1 cellular context compared by ENCODE assay signal in the genomic region with DNA sequence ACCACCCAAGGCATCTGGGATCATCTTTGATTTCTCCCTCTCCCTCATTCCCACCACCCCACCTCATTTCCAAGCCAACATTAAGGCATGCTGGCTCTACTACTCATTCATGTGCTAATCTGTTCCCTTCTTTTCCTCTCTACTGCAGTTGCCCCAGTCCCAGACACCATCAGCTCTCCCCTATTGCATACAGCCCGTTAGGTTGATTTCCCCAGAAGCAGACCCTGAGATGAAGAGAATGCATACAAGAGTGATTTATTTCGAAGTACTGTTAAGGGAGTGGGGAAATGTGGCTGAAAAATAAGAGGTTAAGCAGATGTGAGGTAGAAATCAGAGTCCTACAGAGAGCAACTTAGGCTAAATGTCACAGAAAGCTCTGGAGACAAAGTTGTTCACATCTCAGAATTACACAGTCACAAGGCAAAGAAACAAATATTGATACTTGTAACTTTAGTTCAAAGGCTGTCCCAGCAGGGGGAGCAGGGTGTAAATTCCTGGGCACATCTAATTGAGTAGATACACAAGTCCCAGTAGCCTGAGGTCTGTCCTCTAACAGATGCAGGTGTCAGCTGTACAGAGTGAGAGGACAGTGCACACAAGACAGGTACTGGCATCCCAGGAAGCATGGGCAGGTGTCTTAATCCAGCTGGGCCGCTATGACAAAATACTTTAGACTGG.
TF ChIP-seq lines count a peak whose summit lies in the region.

No MANE protein-coding gene starts in this region.

TF ChIP-seq in GM12878, 131 proteins besides CTCF, POLR2A, EP300 and RAD21:
- TF ChIP-seq, protein P1, sequence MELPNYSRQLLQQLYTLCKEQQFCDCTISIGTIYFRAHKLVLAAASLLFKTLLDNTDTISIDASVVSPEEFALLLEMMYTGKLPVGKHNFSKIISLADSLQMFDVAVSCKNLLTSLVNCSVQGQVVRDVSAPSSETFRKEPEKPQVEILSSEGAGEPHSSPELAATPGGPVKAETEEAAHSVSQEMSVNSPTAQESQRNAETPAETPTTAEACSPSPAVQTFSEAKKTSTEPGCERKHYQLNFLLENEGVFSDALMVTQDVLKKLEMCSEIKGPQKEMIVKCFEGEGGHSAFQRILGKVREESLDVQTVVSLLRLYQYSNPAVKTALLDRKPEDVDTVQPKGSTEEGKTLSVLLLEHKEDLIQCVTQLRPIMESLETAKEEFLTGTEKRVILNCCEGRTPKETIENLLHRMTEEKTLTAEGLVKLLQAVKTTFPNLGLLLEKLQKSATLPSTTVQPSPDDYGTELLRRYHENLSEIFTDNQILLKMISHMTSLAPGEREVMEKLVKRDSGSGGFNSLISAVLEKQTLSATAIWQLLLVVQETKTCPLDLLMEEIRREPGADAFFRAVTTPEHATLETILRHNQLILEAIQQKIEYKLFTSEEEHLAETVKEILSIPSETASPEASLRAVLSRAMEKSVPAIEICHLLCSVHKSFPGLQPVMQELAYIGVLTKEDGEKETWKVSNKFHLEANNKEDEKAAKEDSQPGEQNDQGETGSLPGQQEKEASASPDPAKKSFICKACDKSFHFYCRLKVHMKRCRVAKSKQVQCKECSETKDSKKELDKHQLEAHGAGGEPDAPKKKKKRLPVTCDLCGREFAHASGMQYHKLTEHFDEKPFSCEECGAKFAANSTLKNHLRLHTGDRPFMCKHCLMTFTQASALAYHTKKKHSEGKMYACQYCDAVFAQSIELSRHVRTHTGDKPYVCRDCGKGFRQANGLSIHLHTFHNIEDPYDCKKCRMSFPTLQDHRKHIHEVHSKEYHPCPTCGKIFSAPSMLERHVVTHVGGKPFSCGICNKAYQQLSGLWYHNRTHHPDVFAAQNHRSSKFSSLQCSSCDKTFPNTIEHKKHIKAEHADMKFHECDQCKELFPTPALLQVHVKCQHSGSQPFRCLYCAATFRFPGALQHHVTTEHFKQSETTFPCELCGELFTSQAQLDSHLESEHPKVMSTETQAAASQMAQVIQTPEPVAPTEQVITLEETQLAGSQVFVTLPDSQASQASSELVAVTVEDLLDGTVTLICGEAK (IDR thresholded peaks at IDR 0.05; ENCODE audit: borderline replicate concordance) = no peak
- TF ChIP-seq SMC3 (IDR thresholded peaks at IDR 0.05; ENCODE audit: borderline replicate concordance, low read length) = peak; percentile 40; the same call in 1 of the 2 replicates
